9 cellular contexts compared by ENCODE assay signal in the genomic region with DNA sequence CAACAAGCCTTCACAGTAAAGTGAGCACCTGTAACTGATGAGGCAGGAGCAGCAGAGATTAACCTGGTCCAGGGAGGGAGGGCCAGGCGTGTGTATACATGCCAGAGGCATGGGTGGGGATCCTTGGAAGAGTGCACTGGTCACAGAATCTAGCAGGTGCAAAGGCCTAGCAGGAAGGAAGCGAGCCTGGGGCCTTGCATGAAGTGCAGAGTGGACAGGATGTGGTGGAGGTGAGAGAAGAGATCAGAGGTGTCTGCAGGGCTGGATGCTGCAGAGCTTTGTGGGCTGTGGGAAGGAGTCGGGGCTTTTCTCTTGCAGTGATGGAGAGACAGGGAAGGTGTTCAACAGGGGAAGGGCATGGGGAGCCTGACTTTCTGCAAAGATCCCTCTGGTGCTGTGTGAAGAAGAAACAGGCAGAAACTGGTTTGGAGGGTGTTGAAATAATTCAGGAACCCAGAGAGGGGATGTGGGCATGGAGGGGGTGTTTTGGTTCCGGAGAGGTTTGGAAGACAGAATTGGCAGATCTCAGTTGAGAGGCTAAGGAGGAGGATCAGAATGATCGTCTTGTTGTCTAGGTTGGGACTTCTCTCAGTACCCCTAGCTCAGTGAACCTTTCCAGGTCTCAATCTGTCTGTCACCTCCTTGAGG. TPM values are rescaled to one million over a fixed set of nuclear protein-coding genes. Genes with fewer than 3 reads are reported as not detected.
DNase-seq lines count a peak whose midpoint lies in the region; ATAC-seq and TF ChIP-seq lines count a peak whose summit lies in the region.
"Had no signal": no experiment of that assay in that cellular context is flagged by ENCODE, and none has a peak within 500 bp of the region (broad histone marks: within the 10 kb centered on the region; RNA-seq: fewer than 3 reads in every experiment).

No MANE protein-coding gene starts in this region.

- H3K4me1 ChIP-seq in A673 (ENCODE audit: insufficient read depth, low read length, poor library complexity, severe bottlenecking), result no peaks in the 10 kb centered on the region
- peaks cover 0 to 18% (median 3%) of the 10 kb centered on the region in 3 donors for H3K4me1 ChIP-seq in gastroesophageal sphincter

- TF ChIP-seq POLR2A in GM19099 (IDR thresholded peaks at IDR 0.05; ENCODE audit: extremely low read depth, insufficient read length, low read depth) (peak; percentile 35), gastroesophageal sphincter (IDR thresholded peaks at IDR 0.05) (no peak)

- H3K36me3 Mint-ChIP-seq in type B pancreatic cell, result peaks cover 6% of the 10 kb centered on the region

- WGBS in gastroesophageal sphincter (ENCODE audit: low coverage in 1 of 2), 2 donors, result 67 to 84% methylated on average over 5 of the region's 5 CpGs

- H3K4me1 Mint-ChIP-seq in type B pancreatic cell (ENCODE audit: unreplicated experiment), result peaks cover 14% of the 10 kb centered on the region

- TF ChIP-seq CTCF in type B pancreatic cell (conservative IDR thresholded peaks at IDR 0.05), result no peak
- TF ChIP-seq CTCF in A673 (conservative IDR thresholded peaks at IDR 0.05; ENCODE audit: low read depth, low read length), result no peak
- no peak for TF ChIP-seq CTCF in gastroesophageal sphincter (IDR thresholded peaks at IDR 0.05)

- ATAC-seq in gastroesophageal sphincter, result no peak

- H3K4me3 ChIP-seq in Jurkat, Clone E6-1 (ENCODE audit: low read length), result no peak overlapping the region
- H3K4me3 ChIP-seq in A673 (ENCODE audit: low read depth, low read length, poor library complexity, severe bottlenecking) (no peak overlapping the region), gastroesophageal sphincter (no peak overlapping the region)

- peak; percentile 40 to 65 for DNase-seq in AML-193 (lab: John Stamatoyannopoulos, UW)
- DNase-seq in Jurkat, Clone E6-1 (ENCODE audit: low read depth, low spot score), result peak; percentile 73
- DNase-seq in activated T-helper 1 cell treated with Interleukin-2 at 50 U/mL for 16 hours (ENCODE audit: low read depth), result peak; percentile 22
- DNase-seq in type B pancreatic cell (ENCODE audit: extremely low spot score, unreplicated experiment), result no peak
- no peak for DNase-seq in A673 (ENCODE audit: low spot score)
- no peak for DNase-seq in mesenteric fat pad (ENCODE audit: low spot score)

- CTCF ChIA-PET in A673 (lab: Charles Lee), result no interaction called here

- intact Hi-C loops in A673 (cut with micrococcal nuclease; ENCODE audit: unreplicated experiment), result no loop called here

- H3K27ac Mint-ChIP-seq in type B pancreatic cell, result peak overlapping the region; percentile 2

- peaks cover 37% of the 10 kb centered on the region for H3K27me3 Mint-ChIP-seq in type B pancreatic cell

- TF ChIP-seq EP300 in gastroesophageal sphincter (IDR thresholded peaks at IDR 0.05), result no peak

- H3K27me3 ChIP-seq in A673 (replicated peaks; ENCODE audit: insufficient read depth, low read depth, low read length, poor library complexity), result no peaks in the 10 kb centered on the region
- peaks cover 10% of the 10 kb centered on the region for H3K27me3 ChIP-seq in gastroesophageal sphincter

- H3K9me3 ChIP-seq in A673 (ENCODE audit: low read depth, low read length, poor library complexity, severe bottlenecking) (no peaks in the 10 kb centered on the region), gastroesophageal sphincter (no peaks in the 10 kb centered on the region)

- POLR2A ChIA-PET in A673 (lab: Charles Lee; ENCODE audit: low non-redundant PET), result no interaction called here

- H3K36me3 ChIP-seq in A673 (ENCODE audit: insufficient read depth, low read length, poor library complexity, severe bottlenecking) (no peaks in the 10 kb centered on the region), gastroesophageal sphincter (no peaks in the 10 kb centered on the region)

- H3K27ac ChIP-seq in A673 (ENCODE audit: low read depth, low read length, poor library complexity, severe bottlenecking) (no peak overlapping the region), gastroesophageal sphincter (no peak overlapping the region)

- no peaks in the 10 kb centered on the region for H3K9me3 Mint-ChIP-seq in type B pancreatic cell

- BruUV-seq in A673 (replicated peaks; lab: Mats Ljungman, UMichigan), result no TSS peak

- H3K4me3 Mint-ChIP-seq in type B pancreatic cell, result peak overlapping the region; percentile 18

RNA-seq across cellular contexts. Expression of a gene that starts 2.6 kb away (rescaled TPM):
- polyA plus RNA-seq in Jurkat, Clone E6-1 (2012; ENCODE audit: insufficient read depth, insufficient read length), result 18.2 TPM
- total RNA-seq in type B pancreatic cell (ENCODE audit: low replicate concordance) (15.7 and 24.3 TPM in 2 replicates), A673 (2021) (8.2 and 10.9 TPM in 2 replicates), gastroesophageal sphincter (10 to 100 TPM; 16.8 to 27.7 (median 21.0) TPM), mesenteric fat pad (58.7 TPM)

RNA-seq across cellular contexts. Expression of a gene that starts 25.3 kb away (rescaled TPM):
- not detected for polyA plus RNA-seq in Jurkat, Clone E6-1 (2012; ENCODE audit: insufficient read depth, insufficient read length)
- total RNA-seq in type B pancreatic cell (ENCODE audit: low replicate concordance), result 4.6 TPM in 1 of 2 replicates, not detected in the other
- total RNA-seq in A673 (2021), result not detected in 2 replicates
- total RNA-seq in gastroesophageal sphincter, result under 1 TPM in 1 of 4 donors, not detected in 3; 0.40 TPM
- 2.8 TPM for total RNA-seq in mesenteric fat pad
- total RNA-seq: activated CD8-positive, alpha-beta memory T cell treated with anti-CD3 and anti-CD28 coated beads for 36 hours had no signal

RNA-seq across cellular contexts. Expression of a gene that starts 29.3 kb away (rescaled TPM):
- polyA plus RNA-seq in Jurkat, Clone E6-1 (2012; ENCODE audit: insufficient read depth, insufficient read length), result not detected
- total RNA-seq in type B pancreatic cell (ENCODE audit: low replicate concordance) (1.0 TPM in 1 of 2 replicates, not detected in the other), A673 (2021) (not detected in 2 replicates), gastroesophageal sphincter (not detected), mesenteric fat pad (not detected)
- total RNA-seq: activated CD8-positive, alpha-beta memory T cell treated with anti-CD3 and anti-CD28 coated beads for 36 hours had no signal

Comparison
In these comparisons a context has a peak if more than half of its experiments do, and no peak if none do; other contexts are left out.
1. DNase-seq: peak in AML-193 (2 of 2), Jurkat, Clone E6-1 (single experiment) and activated T-helper 1 cell treated with Interleukin-2 at 50 U/mL for 16 hours (single experiment); none in type B pancreatic cell (single experiment), A673 (single experiment) and mesenteric fat pad (single experiment).